ENCODE assay signal across 8 cellular contexts in the genomic region with DNA sequence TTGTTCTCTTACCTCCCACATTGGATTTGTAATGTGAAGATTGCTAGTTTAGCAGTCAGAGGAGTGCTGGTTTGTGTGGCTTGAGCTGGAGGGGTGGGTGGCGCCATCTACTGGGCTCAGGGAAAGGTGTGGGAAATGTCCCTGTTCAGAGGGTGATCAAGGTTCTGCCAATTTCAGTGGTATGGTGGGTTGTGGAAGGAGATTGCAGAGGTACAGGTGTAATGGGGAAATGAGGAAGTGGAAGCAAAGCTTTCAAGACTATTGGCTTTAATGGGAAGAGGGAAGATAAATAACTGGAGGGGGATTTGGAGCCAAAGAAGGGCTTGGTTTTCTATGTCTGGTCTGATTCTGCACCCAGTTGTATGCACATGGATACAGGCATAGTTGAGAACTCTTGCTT.
DNase-seq lines count a peak whose midpoint lies in the region; ATAC-seq and TF ChIP-seq lines count a peak whose summit lies in the region.

No MANE protein-coding gene starts in this region.

- peak; percentile 91 for ATAC-seq in HG02759 (IDR thresholded peaks at IDR 0.05; ENCODE audit: unreplicated experiment)

- H3K4me1 ChIP-seq in testis, result no peaks in the 10 kb centered on the region

- DNase-seq in NCI-H345 (lab: John Stamatoyannopoulos, UW) (peak; percentile 35), NCI-H345 treated with DMSO at 0.1 percent for 48 hours (lab: John Stamatoyannopoulos, UW; ENCODE audit: unreplicated experiment) (no peak), NCI-H2196 treated with DMSO at 0.1 percent for 48 hours (lab: John Stamatoyannopoulos, UW; ENCODE audit: unreplicated experiment) (peak; percentile 36), epithelial cell of esophagus (ENCODE audit: low read depth) (peak; percentile 67), myocyte (ENCODE audit: low read depth) (peak; percentile 56), testis (peak; percentile 78)
- DNase-seq in activated CD4-positive, alpha-beta T cell treated with anti-CD3 and anti-CD28 coated beads, Interleukin-2, amount 50 U/mL, for 1 hour, result peak; percentile 43

- H3K36me3 ChIP-seq in testis (ENCODE audit: low read depth, missing control alignments), result no peaks in the 10 kb centered on the region

- no peaks in the 10 kb centered on the region for H3K27me3 ChIP-seq in testis

- TF ChIP-seq POLR2A in testis (IDR thresholded peaks at IDR 0.05), result no peak

- H3K9me3 ChIP-seq in testis, result no peaks in the 10 kb centered on the region

- TF ChIP-seq CTCF in epithelial cell of esophagus (IDR thresholded peaks at IDR 0.05; ENCODE audit: insufficient read depth, low read depth, low read length, missing control alignments) (peak; percentile 94), testis (IDR thresholded peaks at IDR 0.05) (peak; percentile 29 to 74 (median 69))

- H3K27ac ChIP-seq in testis, result no peak overlapping the region

- no peak overlapping the region for H3K4me3 ChIP-seq in epithelial cell of esophagus (ENCODE audit: low read length)
- H3K4me3 ChIP-seq in testis, result no peak overlapping the region

- 19 to 44% methylated on average over 1 of the region's 1 CpG for WGBS in testis, 2 donors

- intact Hi-C loops in testis (cut with DNase I; ENCODE audit: low total_unique reads), result no loop called here
